ENCODE assay signal across 11 cellular contexts in genomic region chr14:99822166-99822527, GRCh38. TPM values are rescaled to one million over a fixed set of nuclear protein-coding genes. Genes with fewer than 3 reads are reported as not detected.
"Had no signal": no experiment of that assay in that cellular context is flagged by ENCODE, and none has a peak within 500 bp of the region (broad histone marks: within the 10 kb centered on the region; RNA-seq: fewer than 3 reads in every experiment).

No MANE protein-coding gene starts in this region.

- H3K9me3 Mint-ChIP-seq: activated naive CD8-positive, alpha-beta T cell treated with anti-CD3 and anti-CD28 coated beads, Interleukin-2, amount 50 U/mL, for 24 hours; T-helper 1 cell treated with Interleukin-12 subunit alpha and Interleukin-12 subunit beta and Interleukin-4 antibody, amounts not matched to agents 30 μg/mL and 1 μg/mL, for 36 hours; WTC11 had no signal

- H3K4me3 Mint-ChIP-seq: activated naive CD8-positive, alpha-beta T cell treated with anti-CD3 and anti-CD28 coated beads, Interleukin-2, amount 50 U/mL, for 24 hours; T-helper 1 cell treated with Interleukin-12 subunit alpha and Interleukin-12 subunit beta and Interleukin-4 antibody, amounts not matched to agents 30 μg/mL and 1 μg/mL, for 36 hours; WTC11 had no signal

- H3K9me3 ChIP-seq: mucosa of descending colon, tibial nerve had no signal

- H3K27ac ChIP-seq: coronary artery had no signal

- ATAC-seq: mucosa of descending colon, WTC11 had no signal

- H3K27ac Mint-ChIP-seq: activated naive CD8-positive, alpha-beta T cell treated with anti-CD3 and anti-CD28 coated beads, Interleukin-2, amount 50 U/mL, for 24 hours; T-helper 1 cell treated with Interleukin-12 subunit alpha and Interleukin-12 subunit beta and Interleukin-4 antibody, amounts not matched to agents 30 μg/mL and 1 μg/mL, for 36 hours; WTC11 had no signal

- H3K27me3 ChIP-seq: tibial nerve had no signal

- H3K36me3 ChIP-seq: tibial nerve had no signal

- H3K4me3 ChIP-seq: coronary artery, mucosa of descending colon, skin epidermis, tibial nerve had no signal

- H3K36me3 Mint-ChIP-seq: naive thymus-derived CD8-positive, alpha-beta T cell; WTC11 had no signal

- DNase-seq: activated naive CD4-positive, alpha-beta T cell treated with Interleukin-2 at 50 U/mL for 16 hours; effector memory CD4-positive, alpha-beta T cell; mucosa of descending colon; stimulated activated CD4-positive, alpha-beta T cell treated with anti-CD3 and anti-CD28 coated beads, Interleukin-4, amount 100 ng/mL, for 4 hours had no signal

RNA-seq across cellular contexts. Expression of gene EML1, which starts 28.9 kb away (rescaled TPM):
- total RNA-seq: naive thymus-derived CD8-positive, alpha-beta T cell had no signal
- polyA plus RNA-seq: naive thymus-derived CD8-positive, alpha-beta T cell had no signal
